24 cellular contexts compared by ENCODE assay signal in genomic region chr13:97660488-97661086, GRCh38.
A peak's percentile ranks its signal among the peaks of the same experiment; 100 is the strongest.
DNase-seq lines count a peak whose midpoint lies in the region; ATAC-seq lines count a peak whose summit lies in the region.
"Had no signal": no experiment of that assay in that cellular context is flagged by ENCODE, and none has a peak within 500 bp of the region (broad histone marks: within the 10 kb centered on the region; RNA-seq: fewer than 3 reads in every experiment).

No MANE protein-coding gene starts in this region.

- intact Hi-C loops in left cardiac atrium (cut with DNase I) = no loop called here
- intact Hi-C loops in Right ventricle myocardium inferior (cut with DNase I) = no loop called here
- intact Hi-C loops in sciatic nerve (cut with DNase I) = no loop called here

- ATAC-seq in left cardiac atrium = peak; percentile 23 to 84
- ATAC-seq in Right ventricle myocardium inferior = no peak
- peak; percentile 22 for ATAC-seq in sciatic nerve
- ATAC-seq in esophagus mucosa = no peak
- no peak for ATAC-seq in HG03108 (IDR thresholded peaks at IDR 0.05; ENCODE audit: unreplicated experiment)
- ATAC-seq: A549, GM12878, GM23338, HCT116, PC-3 had no signal

- DNase-seq in left cardiac atrium (peak; percentile 21), Right ventricle myocardium inferior (ENCODE audit: missing footprints) (no peak), amniotic epithelial cell (ENCODE audit: low read depth) (peak; percentile 24), left kidney (ENCODE audit: low read depth, low spot score) (peak; percentile 81), sciatic nerve (ENCODE audit: low spot score) (no peak)
- DNase-seq in activated CD4-positive, CD25-positive, alpha-beta regulatory T cell treated with anti-CD3 and anti-CD28 coated beads, Interleukin-2, amount 50 U/mL, for 72 hours = no peak
- DNase-seq: C1 segment of cervical spinal cord; CD8-positive, alpha-beta memory T cell; DMS53; EL; KBM-7; MV-4-11; NCI-H1417; NCI-H187 treated with DMSO at 0.1 percent for 48 hours; NCI-H226; NCI-H524 treated with DMSO at 0.1 percent for 48 hours; PC-3; SJCRH30 had no signal

Comparison
In these comparisons a context has a peak if more than half of its experiments do, and no peak if none do; other contexts are left out.
1. ATAC-seq: peak in left cardiac atrium (2 of 2) and sciatic nerve (single experiment); none in Right ventricle myocardium inferior (single experiment), esophagus mucosa (single experiment) and HG03108 (single experiment).
2. DNase-seq: peak in left cardiac atrium (single experiment), amniotic epithelial cell (single experiment) and left kidney (single experiment); none in Right ventricle myocardium inferior (single experiment), sciatic nerve (single experiment) and activated CD4-positive, CD25-positive, alpha-beta regulatory T cell treated with anti-CD3 and anti-CD28 coated beads, Interleukin-2, amount 50 U/mL, for 72 hours (single experiment).